13 cellular contexts compared by ENCODE assay signal in the genomic region with DNA sequence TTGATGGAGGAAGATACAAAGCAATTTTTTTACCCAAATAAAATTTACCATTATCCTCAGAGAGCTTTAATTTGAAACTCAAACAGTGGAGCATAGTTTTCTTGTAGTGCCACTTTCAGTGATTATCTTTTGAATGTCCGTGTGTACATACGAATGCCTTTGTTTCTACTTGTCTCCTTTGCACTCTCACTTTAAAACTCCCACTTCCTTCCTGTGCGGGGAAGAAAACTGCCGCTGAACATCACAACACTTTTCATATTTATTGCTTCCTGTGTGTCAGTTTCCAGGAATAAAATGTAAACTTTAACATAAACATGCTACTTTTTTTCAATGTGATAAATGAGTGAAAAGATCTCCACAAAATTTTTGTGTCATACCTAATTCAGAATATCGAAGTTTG.
DNase-seq lines count a peak whose midpoint lies in the region; ATAC-seq, FAIRE-seq and TF ChIP-seq lines count a peak whose summit lies in the region.
"Had no signal": no experiment of that assay in that cellular context is flagged by ENCODE, and none has a peak within 500 bp of the region (broad histone marks: within the 10 kb centered on the region; RNA-seq: fewer than 3 reads in every experiment).

No MANE protein-coding gene starts in this region.

- 41% methylated on average over 5 of the region's 5 CpGs for WGBS in HepG2 (ENCODE audit: low lambda C conversion rate)
- 8% methylated on average over 5 of the region's 5 CpGs for WGBS in right lobe of liver (ENCODE audit: insufficient coverage, low coverage, low lambda C conversion rate, missing lambda C conversion rate)
- WGBS in transverse colon (ENCODE audit: low coverage in 1 of 2), 2 donors: 8 to 9% methylated on average over 5 of the region's 5 CpGs

- BruUV-seq in HepG2 (replicated peaks; lab: Mats Ljungman, UMichigan): no TSS peak

- H3K4me3 ChIP-seq in HepG2 (replicated peaks in 1 of 3; ENCODE audit: insufficient read depth in 1 of 3, low read depth in 2 of 3, low read length in 3 of 3) (no peak overlapping the region), right lobe of liver (no peak overlapping the region), colonic mucosa (no peak overlapping the region), MM.1S (ENCODE audit: low read length) (no peak overlapping the region), transverse colon (no peak overlapping the region)

- H3K9me3 ChIP-seq in HepG2 (ENCODE audit: low read length) (no peaks in the 10 kb centered on the region), right lobe of liver (no peaks in the 10 kb centered on the region), colonic mucosa (no peaks in the 10 kb centered on the region), MM.1S (replicated peaks; ENCODE audit: insufficient read depth, low read length) (no peaks in the 10 kb centered on the region), transverse colon (no peaks in the 10 kb centered on the region)

- FAIRE-seq in HepG2 (lab: Jason Lieb, UNC): no peak
- FAIRE-seq: endometrium had no signal

- no peak for TF ChIP-seq CTCF in HepG2 (CRISPR knock-in tag; IDR thresholded peaks at IDR 0.05)
- no peak for TF ChIP-seq CTCF in right lobe of liver (IDR thresholded peaks at IDR 0.05)
- no peak for TF ChIP-seq CTCF in colonic mucosa (IDR thresholded peaks at IDR 0.05)
- no peak for TF ChIP-seq CTCF in MM.1S (IDR thresholded peaks at IDR 0.05; ENCODE audit: low read length)
- TF ChIP-seq CTCF in transverse colon (IDR thresholded peaks at IDR 0.05): no peak

- H3K27me3 ChIP-seq in HepG2 (ENCODE audit: control insufficient read depth in 1 of 2, insufficient read depth in 2 of 2, low read length in 2 of 2) (no peaks in the 10 kb centered on the region), right lobe of liver (no peaks in the 10 kb centered on the region), colonic mucosa (no peaks in the 10 kb centered on the region), MM.1S (replicated peaks; ENCODE audit: insufficient read depth, low read length) (no peaks in the 10 kb centered on the region), transverse colon (no peaks in the 10 kb centered on the region)

- H4K20me1 ChIP-seq in HepG2 (ENCODE audit: insufficient read depth, low read length) (no peaks in the 10 kb centered on the region), MM.1S (ENCODE audit: insufficient read depth, low read length) (no peaks in the 10 kb centered on the region)

- ATAC-seq in HepG2 (no peak), right lobe of liver (no peak), HG02973 (IDR thresholded peaks at IDR 0.05; ENCODE audit: unreplicated experiment) (no peak), GM19395 (IDR thresholded peaks at IDR 0.05; ENCODE audit: unreplicated experiment) (no peak)

- H3K4me1 ChIP-seq in HepG2 (ENCODE audit: insufficient read depth, low read length) (peaks cover 27% of the 10 kb centered on the region), right lobe of liver (no peaks in the 10 kb centered on the region), colonic mucosa (no peaks in the 10 kb centered on the region), MM.1S (ENCODE audit: low read length) (0 out of 2 replicates have a peak, but pooled peaks cover 5% of the 10 kb centered on the region), transverse colon (peaks cover 0 to 13% (median 7%) of the 10 kb centered on the region in 4 donors)

- no peak for DNase-seq in HepG2 (ENCODE audit: low spot score)
- no peak for DNase-seq in right lobe of liver
- DNase-seq in colonic mucosa: no peak
- no peak for DNase-seq in MM.1S
- no peak for DNase-seq in transverse colon
- DNase-seq: COR-L47, Karpas-422, kidney glomerular epithelial cell, SHP77 treated with DMSO at 0.1 percent for 48 hours had no signal

- H3K27ac ChIP-seq in HepG2 (ENCODE audit: extremely low read length, insufficient read depth, low read length) (no peak overlapping the region), right lobe of liver (no peak overlapping the region), colonic mucosa (peak overlapping the region; percentile 15), MM.1S (ENCODE audit: low read length) (no peak overlapping the region), transverse colon (no peak overlapping the region)

- POLR2A ChIA-PET in HepG2 (lab: Yijun Ruan, JAX): no interaction called here

- H3K36me3 ChIP-seq in HepG2 (replicated peaks in 1 of 2; ENCODE audit: control insufficient read depth in 1 of 2, insufficient read depth in 2 of 2, low read length in 2 of 2) (no peaks in the 10 kb centered on the region), right lobe of liver (no peaks in the 10 kb centered on the region), colonic mucosa (no peaks in the 10 kb centered on the region), MM.1S (replicated peaks; ENCODE audit: insufficient read depth, low read length) (no peaks in the 10 kb centered on the region), transverse colon (no peaks in the 10 kb centered on the region)

- TF ChIP-seq POLR2A in HepG2 (IDR thresholded peaks at IDR 0.05; ENCODE audit: insufficient read depth in 1 of 2, low read depth in 2 of 2, low read length in 2 of 2) (no peak), right lobe of liver (IDR thresholded peaks at IDR 0.05) (no peak), transverse colon (IDR thresholded peaks at IDR 0.05) (no peak)

- H3K9me2 ChIP-seq in MM.1S (replicated peaks; ENCODE audit: insufficient read depth, low read length): no peaks in the 10 kb centered on the region

- H3K9ac ChIP-seq in HepG2 (ENCODE audit: insufficient read depth, low read depth, low read length) (no peak overlapping the region), colonic mucosa (ENCODE audit: low read depth in 2 of 2, low read length in 2 of 2) (no peak overlapping the region), MM.1S (ENCODE audit: low read length) (no peak overlapping the region)

- H3K4me2 ChIP-seq in HepG2 (ENCODE audit: low read depth, low read length): no peak overlapping the region
- no peak overlapping the region for H3K4me2 ChIP-seq in MM.1S (ENCODE audit: low read depth, low read length)

- TF ChIP-seq RAD21 in HepG2 (CRISPR knock-in tag; IDR thresholded peaks at IDR 0.05): no peak

- H3K79me2 ChIP-seq in HepG2 (ENCODE audit: insufficient read depth, low read length) (no peaks in the 10 kb centered on the region), MM.1S (ENCODE audit: low read length) (no peaks in the 10 kb centered on the region)

- H2AFZ ChIP-seq in HepG2 (ENCODE audit: low read length) (no peak overlapping the region), MM.1S (ENCODE audit: low read length) (no peak overlapping the region)

- in situ Hi-C loops in HepG2 (cut with HindIII; ENCODE audit: extremely low pct_ligation_motif_present, low pct_unique_long_range_greater_than_20kb): no loop called here
- in situ Hi-C loops in transverse colon (cut with MboI; ENCODE audit: low pct_ligation_motif_present in 1 of 4, low pct_unique_long_range_greater_than_20kb in 1 of 4, low sequenced_read_pairs in 3 of 4): no loop called here

- CTCF ChIA-PET in HepG2 (lab: Yijun Ruan, JAX; ENCODE audit: low intra/inter-chr PET ratio, low total read pairs): no interaction called here

- intact Hi-C loops in HepG2 (cut with micrococcal nuclease; ENCODE audit: unreplicated experiment): loop anchor here (5.0 kb wide), 1 partner anchor 80 kb away; no protein-coding TSS in a partner anchor
- intact Hi-C loops in right lobe of liver (cut with DNase I): no loop called here
- intact Hi-C loops in colonic mucosa (cut with DNase I): no loop called here
- intact Hi-C loops in transverse colon (cut with DNase I; ENCODE audit: low total_unique reads): no loop called here

- no peaks in the 10 kb centered on the region for H3F3A ChIP-seq in MM.1S (ENCODE audit: insufficient read depth, low read length)

- no peak for TF ChIP-seq EP300 in HepG2 (IDR thresholded peaks at IDR 0.05; ENCODE audit: low read depth in 2 of 2, low read length in 2 of 2)
- TF ChIP-seq EP300 in HepG2 (CRISPR knock-in tag; IDR thresholded peaks at IDR 0.05; ENCODE audit: borderline replicate concordance): no peak
- TF ChIP-seq EP300 in transverse colon (IDR thresholded peaks at IDR 0.05; ENCODE audit: low read depth): no peak

TF ChIP-seq in HepG2, 621 proteins besides CTCF, POLR2A, EP300 and RAD21 (continues in another document):
- TF ChIP-seq NCOA2 (CRISPR knock-in tag; IDR thresholded peaks at IDR 0.05) (peak; percentile 61), ATF7-NPFF (CRISPR knock-in tag; IDR thresholded peaks at IDR 0.05; ENCODE audit: low read depth) (no peak), THYN1 (CRISPR knock-in tag; IDR thresholded peaks at IDR 0.05; ENCODE audit: borderline replicate concordance, low read depth) (no peak), PHF8 (CRISPR knock-in tag; IDR thresholded peaks at IDR 0.05) (no peak), ZNF207 (IDR thresholded peaks at IDR 0.05; ENCODE audit: borderline replicate concordance) (no peak), ZNF549 (CRISPR knock-in tag; IDR thresholded peaks at IDR 0.05) (no peak)

TF ChIP-seq in PFSK-1, 5 proteins besides CTCF, POLR2A, EP300 and RAD21:
- TF ChIP-seq SIN3A (IDR thresholded peaks at IDR 0.05; ENCODE audit: borderline replicate concordance, insufficient read depth, low read length) (peak; percentile 36; the same call in 1 of the 2 replicates), FOXP2 (optimal IDR thresholded peaks at IDR 0.05; ENCODE audit: borderline replicate concordance, extremely low read depth, extremely low read length, insufficient read depth) (no peak)
